8 cellular contexts compared by ENCODE assay signal in genomic region chr1:231242516-231243198, GRCh38. TPM values are rescaled to one million over a fixed set of nuclear protein-coding genes. Genes with fewer than 3 reads are reported as not detected.
DNase-seq lines count a peak whose midpoint lies in the region; ATAC-seq and TF ChIP-seq lines count a peak whose summit lies in the region.

No MANE protein-coding gene starts in this region.

- H3K4me3 Mint-ChIP-seq in stimulated activated naive B cell treated with anti-CD40 and anti-IgM and Interleukin-4, amounts not matched to agents 10 μg/mL and 1 μg/mL and 100 μg/mL, for 72 hours = peak overlapping the region; percentile 97 to 98

- peaks cover 19 to 39% of the 10 kb centered on the region in 2 donors for H3K4me1 ChIP-seq in adrenal gland (replicated peaks in 1 of 2)

- intact Hi-C loops in adrenal gland (cut with DNase I) = loop anchor here in 1 of 2 donors (10.0 kb wide), 1 partner anchor 352 kb away; no protein-coding TSS in a partner anchor

- peaks cover 16% of the 10 kb centered on the region for H3K36me3 ChIP-seq in SK-N-MC (ENCODE audit: insufficient read depth, low read length)
- peaks cover 0 to 13% of the 10 kb centered on the region in 2 donors for H3K36me3 ChIP-seq in adrenal gland (replicated peaks in 1 of 2)

- 36 to 45% (median 41%) methylated on average over 5 of the region's 5 CpGs for WGBS in adrenal gland, 4 donors

- ATAC-seq in stimulated activated naive B cell treated with anti-CD40 and anti-IgM and Interleukin-4, amounts not matched to agents 10 μg/mL and 1 μg/mL and 100 μg/mL, for 72 hours (replicated peaks) = no peak
- ATAC-seq in HG03520 (IDR thresholded peaks at IDR 0.05; ENCODE audit: unreplicated experiment) = no peak

- H3K4me1 Mint-ChIP-seq in stimulated activated naive B cell treated with anti-CD40 and anti-IgM and Interleukin-4, amounts not matched to agents 10 μg/mL and 1 μg/mL and 100 μg/mL, for 72 hours = peaks cover 22 to 56% of the 10 kb centered on the region in 2 donors

- H3K27ac ChIP-seq in SK-N-MC = no peak overlapping the region
- H3K27ac ChIP-seq in adrenal gland = no peak overlapping the region

- peak; percentile 12 for DNase-seq in SKM-1 treated with dmso at 0.1 percent for 144 hours (lab: John Stamatoyannopoulos, UW; ENCODE audit: unreplicated experiment)
- no peak for DNase-seq in SKM-1 (lab: John Stamatoyannopoulos, UW; ENCODE audit: unreplicated experiment)
- DNase-seq in SK-N-MC (ENCODE audit: low read depth, low spot score) = no peak
- peak; percentile 11 for DNase-seq in fibroblast of gingiva (ENCODE audit: low read depth)
- no peak for DNase-seq in stimulated activated naive B cell treated with anti-CD40 and anti-IgM and Interleukin-4, amounts not matched to agents 10 μg/mL and 1 μg/mL and 100 μg/mL, for 72 hours
- no peak for DNase-seq in NCI-H345 (lab: John Stamatoyannopoulos, UW)
- DNase-seq in adrenal gland = no peak

- no peak overlapping the region for H3K27ac Mint-ChIP-seq in stimulated activated naive B cell treated with anti-CD40 and anti-IgM and Interleukin-4, amounts not matched to agents 10 μg/mL and 1 μg/mL and 100 μg/mL, for 72 hours

- no peaks in the 10 kb centered on the region for H3K9me3 ChIP-seq in SK-N-MC (ENCODE audit: low read depth, low read length)
- H3K9me3 ChIP-seq in adrenal gland (replicated peaks in 1 of 3) = no peaks in the 10 kb centered on the region

- H3K9me3 Mint-ChIP-seq in stimulated activated naive B cell treated with anti-CD40 and anti-IgM and Interleukin-4, amounts not matched to agents 10 μg/mL and 1 μg/mL and 100 μg/mL, for 72 hours = no peaks in the 10 kb centered on the region

- TF ChIP-seq CTCF in adrenal gland (IDR thresholded peaks at IDR 0.05) = no peak

- H3K36me3 Mint-ChIP-seq in stimulated activated naive B cell treated with anti-CD40 and anti-IgM and Interleukin-4, amounts not matched to agents 10 μg/mL and 1 μg/mL and 100 μg/mL, for 72 hours = peaks cover 30 to 52% of the 10 kb centered on the region in 2 donors

- H3K27me3 Mint-ChIP-seq in stimulated activated naive B cell treated with anti-CD40 and anti-IgM and Interleukin-4, amounts not matched to agents 10 μg/mL and 1 μg/mL and 100 μg/mL, for 72 hours = no peaks in the 10 kb centered on the region

- no peak for TF ChIP-seq POLR2A in adrenal gland (IDR thresholded peaks at IDR 0.05)

- H3K4me3 ChIP-seq in SK-N-MC = peak overlapping the region; percentile 95
- H3K4me3 ChIP-seq in adrenal gland = peak overlapping the region in 1 of 4 donors; percentile 94

- no peaks in the 10 kb centered on the region for H3K27me3 ChIP-seq in adrenal gland

- H3K9ac ChIP-seq in SK-N-MC (ENCODE audit: insufficient read length) = peak overlapping the region; percentile 95

RNA-seq across cellular contexts. Expression of gene GNPAT, which starts 1.6 kb away (rescaled TPM):
- total RNA-seq in adrenal gland = 10 to 100 TPM; 27.0 to 57.9 (median 41.5) TPM
- 10 to 100 TPM; 46.8 to 91.9 (median 57.9) TPM for polyA plus RNA-seq in adrenal gland

Comparison
In these comparisons a context has a peak if more than half of its experiments do, and no peak if none do; other contexts are left out.
1. DNase-seq: peak in SKM-1 treated with dmso at 0.1 percent for 144 hours (single experiment) and fibroblast of gingiva (single experiment); none in SKM-1 (single experiment), SK-N-MC (single experiment), stimulated activated naive B cell treated with anti-CD40 and anti-IgM and Interleukin-4, amounts not matched to agents 10 μg/mL and 1 μg/mL and 100 μg/mL, for 72 hours (single experiment), NCI-H345 (single experiment) and adrenal gland (0 of 7).